Comparison of ENCODE assay signal across 14 cellular contexts in the genomic region with DNA sequence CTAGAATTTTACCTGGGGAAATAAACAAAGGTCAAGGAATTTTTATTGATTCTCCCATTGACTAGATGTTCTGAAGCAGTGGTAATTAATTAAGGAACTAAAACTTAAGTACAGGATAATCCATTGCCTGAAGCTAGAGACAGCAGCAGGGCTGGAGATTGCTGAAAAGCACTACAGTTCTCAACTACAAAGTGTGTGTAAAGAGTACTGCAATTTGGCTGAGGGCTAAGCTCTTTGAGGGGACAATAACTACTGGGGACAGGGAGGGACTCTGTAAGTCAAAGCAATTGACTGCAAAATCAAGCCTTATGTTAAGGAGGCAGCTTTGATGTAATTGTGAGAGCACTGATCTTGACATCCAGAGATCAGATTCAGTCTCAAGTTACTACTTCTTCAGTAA.
"Had no signal": no experiment of that assay in that cellular context is flagged by ENCODE, and none has a peak within 500 bp of the region (broad histone marks: within the 10 kb centered on the region; RNA-seq: fewer than 3 reads in every experiment).

No MANE protein-coding gene starts in this region.

- H3K36me3 ChIP-seq: colonic mucosa, ovary, stomach, thoracic aorta had no signal

- H3K9me3 ChIP-seq: colonic mucosa, ovary, stomach, thoracic aorta had no signal

- H3K4me1 ChIP-seq: colonic mucosa, foreskin keratinocyte, stomach had no signal

- H3K36me3 Mint-ChIP-seq: naive thymus-derived CD4-positive, alpha-beta T cell had no signal

- DNase-seq: colonic mucosa; dermis blood vessel endothelial cell; erythroblast; foreskin keratinocyte; left colon; naive thymus-derived CD4-positive, alpha-beta T cell; ovary; right cardiac atrium; small intestine; stimulated activated CD4-positive, alpha-beta T cell treated with anti-CD3 and anti-CD28 coated beads, Interleukin-12 subunit alpha, Interleukin-12 subunit beta, amount 100 ng/mL, for 4 hours; stimulated activated naive CD4-positive, alpha-beta T cell; stomach; substantia nigra had no signal

- H3K27me3 ChIP-seq: colonic mucosa, foreskin keratinocyte, ovary, stomach had no signal

- H3K4me3 ChIP-seq: colonic mucosa, ovary, stomach, thoracic aorta had no signal

- ATAC-seq: foreskin keratinocyte; naive thymus-derived CD4-positive, alpha-beta T cell; right cardiac atrium had no signal

- FAIRE-seq: small intestine had no signal

- H3K4me3 Mint-ChIP-seq: naive thymus-derived CD4-positive, alpha-beta T cell had no signal

- H3K27ac Mint-ChIP-seq: naive thymus-derived CD4-positive, alpha-beta T cell had no signal

- H3K4me1 Mint-ChIP-seq: naive thymus-derived CD4-positive, alpha-beta T cell had no signal

- H3K27ac ChIP-seq: colonic mucosa, foreskin keratinocyte, ovary, stomach, thoracic aorta had no signal

- H3K27me3 Mint-ChIP-seq: naive thymus-derived CD4-positive, alpha-beta T cell had no signal
